Comparison of ENCODE assay signal across 12 cellular contexts in the genomic region with DNA sequence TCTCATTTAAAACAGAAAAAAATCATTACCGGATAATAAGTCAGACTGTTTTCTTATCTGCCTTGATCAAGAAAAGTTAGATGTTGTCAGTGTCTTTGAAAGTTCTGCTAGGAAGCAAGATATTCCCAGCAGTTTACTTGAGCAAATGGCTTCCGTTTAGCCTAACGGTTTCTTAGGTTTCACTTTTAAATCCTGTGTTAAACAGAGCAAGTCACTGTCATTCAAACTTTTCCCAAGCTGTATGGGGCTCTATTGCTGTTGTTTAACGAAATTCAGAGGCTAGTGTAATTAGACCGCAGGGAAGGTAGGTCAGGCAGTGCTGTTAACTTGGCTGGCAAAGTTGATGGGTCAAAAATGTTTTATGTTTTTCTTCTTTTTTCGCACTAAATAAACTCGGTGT.
DNase-seq lines count a peak whose midpoint lies in the region; ATAC-seq and TF ChIP-seq lines count a peak whose summit lies in the region.
"Had no signal": no experiment of that assay in that cellular context is flagged by ENCODE, and none has a peak within 500 bp of the region (broad histone marks: within the 10 kb centered on the region; RNA-seq: fewer than 3 reads in every experiment).

No MANE protein-coding gene starts in this region.

- TF ChIP-seq CTCF in heart left ventricle (IDR thresholded peaks at IDR 0.05) (no peak), WI38 (IDR thresholded peaks at IDR 0.05; ENCODE audit: low read depth, low read length) (no peak), hepatocyte (IDR thresholded peaks at IDR 0.05; ENCODE audit: poor library complexity) (no peak), upper lobe of right lung (IDR thresholded peaks at IDR 0.05) (no peak), nephron progenitor cell (IDR thresholded peaks at IDR 0.05) (no peak)

- H3K4me1 Mint-ChIP-seq in nephron progenitor cell, result peaks cover 25% of the 10 kb centered on the region

- ATAC-seq in heart left ventricle (no peak), Right ventricle myocardium inferior (no peak), upper lobe of right lung (no peak), GM19324 (IDR thresholded peaks at IDR 0.05; ENCODE audit: low FRiP score, unreplicated experiment) (no peak)

- H3K27me3 ChIP-seq in heart left ventricle, result no peaks in the 10 kb centered on the region
- H3K27me3 ChIP-seq in hepatocyte, result no peaks in the 10 kb centered on the region
- H3K27me3 ChIP-seq in upper lobe of right lung, result no peaks in the 10 kb centered on the region
- H3K27me3 ChIP-seq: sigmoid colon had no signal

- H3K4me3 Mint-ChIP-seq in nephron progenitor cell, result no peak overlapping the region

- H3K4me1 ChIP-seq in heart left ventricle, result peaks cover 0 to 7% (median 0%) of the 10 kb centered on the region in 12 donors
- no peaks in the 10 kb centered on the region for H3K4me1 ChIP-seq in hepatocyte (ENCODE audit: insufficient read depth)
- H3K4me1 ChIP-seq in upper lobe of right lung, result peaks cover 6% of the 10 kb centered on the region

- DNase-seq in heart left ventricle, result no peak
- DNase-seq in Right ventricle myocardium inferior (ENCODE audit: missing footprints), result no peak
- no peak for DNase-seq in hepatocyte (ENCODE audit: low spot score)
- no peak for DNase-seq in upper lobe of right lung
- DNase-seq in nephron progenitor cell, result no peak
- DNase-seq in NCI-H1694 treated with DMSO at 0.1 percent for 48 hours (lab: John Stamatoyannopoulos, UW), result no peak
- DNase-seq: DMS153, sigmoid colon, WERI-Rb-1 had no signal

- no peak overlapping the region for H3K27ac ChIP-seq in heart left ventricle
- H3K27ac ChIP-seq in hepatocyte, result no peak overlapping the region
- no peak overlapping the region for H3K27ac ChIP-seq in upper lobe of right lung
- H3K27ac ChIP-seq: KMS-11, sigmoid colon, WERI-Rb-1 had no signal

- intact Hi-C loops in heart left ventricle (cut with DNase I), result no loop called here
- intact Hi-C loops in Right ventricle myocardium inferior (cut with DNase I), result no loop called here
- intact Hi-C loops in upper lobe of right lung (cut with DNase I), result no loop called here

- H3K36me3 ChIP-seq in heart left ventricle, result no peaks in the 10 kb centered on the region
- H3K36me3 ChIP-seq in hepatocyte (replicated peaks; ENCODE audit: insufficient read depth, low read depth), result no peaks in the 10 kb centered on the region
- no peaks in the 10 kb centered on the region for H3K36me3 ChIP-seq in upper lobe of right lung
- H3K36me3 ChIP-seq: sigmoid colon, WERI-Rb-1 had no signal

- H3K9me3 Mint-ChIP-seq in nephron progenitor cell, result no peaks in the 10 kb centered on the region

- H3K36me3 Mint-ChIP-seq in nephron progenitor cell (ENCODE audit: low read depth), result no peaks in the 10 kb centered on the region

- peak overlapping the region; percentile 51 for H3K4me2 ChIP-seq in hepatocyte
- H3K4me2 ChIP-seq: KMS-11 had no signal

- TF ChIP-seq POLR2A in heart left ventricle (IDR thresholded peaks at IDR 0.05), result no peak

- H4K20me1 ChIP-seq in hepatocyte (ENCODE audit: insufficient read depth, poor library complexity, severe bottlenecking), result no peaks in the 10 kb centered on the region

- no peaks in the 10 kb centered on the region for H3K9me3 ChIP-seq in heart left ventricle
- no peaks in the 10 kb centered on the region for H3K9me3 ChIP-seq in hepatocyte (ENCODE audit: low read depth)
- no peaks in the 10 kb centered on the region for H3K9me3 ChIP-seq in upper lobe of right lung
- H3K9me3 ChIP-seq: sigmoid colon had no signal

- WGBS in heart left ventricle, 4 donors, result 45 to 51% (median 47%) methylated on average over 7 of the region's 7 CpGs
- WGBS in hepatocyte (ENCODE audit: low lambda C conversion rate, missing lambda C conversion rate), result 46% methylated on average over 7 of the region's 7 CpGs

- H3K79me2 ChIP-seq in hepatocyte, result no peaks in the 10 kb centered on the region

- H3K4me3 ChIP-seq in heart left ventricle, result peak overlapping the region in 9 of 12 donors; percentile 11 to 49 (median 25)
- H3K4me3 ChIP-seq in WI38 (ENCODE audit: low read depth, low read length), result peak overlapping the region; percentile 41
- H3K4me3 ChIP-seq in hepatocyte, result no peak overlapping the region
- peak overlapping the region; percentile 28 for H3K4me3 ChIP-seq in upper lobe of right lung

- no peak overlapping the region for H3K27ac Mint-ChIP-seq in nephron progenitor cell

- peaks cover 4% of the 10 kb centered on the region for H3K27me3 Mint-ChIP-seq in nephron progenitor cell (ENCODE audit: low read depth, poor library complexity)

- H3K9me2 ChIP-seq in hepatocyte (replicated peaks; ENCODE audit: insufficient read depth), result no peaks in the 10 kb centered on the region

- peak overlapping the region; percentile 15 for H2AFZ ChIP-seq in hepatocyte
